ENCODE assay signal across 7 cellular contexts in genomic region chr15:41492597-41493204, GRCh38. TPM values are rescaled to one million over a fixed set of nuclear protein-coding genes. Genes with fewer than 3 reads are reported as not detected.
DNase-seq lines count a peak whose midpoint lies in the region; ATAC-seq and TF ChIP-seq lines count a peak whose summit lies in the region.

No MANE protein-coding gene starts in this region.

- H4K20me1 ChIP-seq in GM23338 (replicated peaks; ENCODE audit: insufficient read depth) (no peaks in the 10 kb centered on the region; the same call in none of the 2 replicates), smooth muscle cell (ENCODE audit: low read depth) (no peaks in the 10 kb centered on the region)

- H3K27ac ChIP-seq in GM23338 (ENCODE audit: low read depth) (no peak overlapping the region), smooth muscle cell (ENCODE audit: low read depth) (peak overlapping the region; percentile 73)

- H3K27me3 Mint-ChIP-seq in GM23338 (ENCODE audit: insufficient read depth, low read depth, poor library complexity): peaks cover 64% of the 10 kb centered on the region

- peak overlapping the region; percentile 69 for H3K4me3 Mint-ChIP-seq in GM23338

- H2AFZ ChIP-seq in GM23338 (peak overlapping the region; percentile 98), smooth muscle cell (ENCODE audit: low read depth) (peak overlapping the region; percentile 57)

- no peaks in the 10 kb centered on the region for H3K9me3 ChIP-seq in smooth muscle cell (replicated peaks; ENCODE audit: low read depth)

- H3F3A ChIP-seq in GM23338 (replicated peaks; ENCODE audit: low read depth) (peaks cover 17% of the 10 kb centered on the region), smooth muscle cell (ENCODE audit: low read depth) (peaks cover 13% of the 10 kb centered on the region)

- H3K36me3 ChIP-seq in GM23338 (ENCODE audit: insufficient read depth) (no peaks in the 10 kb centered on the region), smooth muscle cell (ENCODE audit: low read depth) (no peaks in the 10 kb centered on the region)

- no peaks in the 10 kb centered on the region for H3K9me2 ChIP-seq in GM23338 (ENCODE audit: insufficient read depth)

- H3K9me3 Mint-ChIP-seq in GM23338: no peaks in the 10 kb centered on the region; the same call in 2 of the 3 replicates

- H3K79me2 ChIP-seq in GM23338 (replicated peaks; ENCODE audit: insufficient read depth) (no peaks in the 10 kb centered on the region), smooth muscle cell (ENCODE audit: low read depth) (no peaks in the 10 kb centered on the region)

- DNase-seq in GM23338 (ENCODE audit: low spot score): peak; percentile 30
- DNase-seq in SK-N-DZ (ENCODE audit: low spot score): peak; percentile 52
- DNase-seq in fibroblast of the aortic adventitia (ENCODE audit: low read depth): no peak
- no peak for DNase-seq in smooth muscle cell (lab: John Stamatoyannopoulos, UW; ENCODE audit: unreplicated experiment)
- DNase-seq in stimulated activated CD4-positive, alpha-beta T cell treated with anti-CD3 and anti-CD28 coated beads, Interleukin-4, amount 100 ng/mL, for 4 hours: no peak
- DNase-seq in NCI-H226: no peak

- 2% methylated on average over 15 of the region's 15 CpGs for WGBS in smooth muscle cell (ENCODE audit: low lambda C conversion rate)

- H3K4me1 ChIP-seq in GM23338 (ENCODE audit: insufficient read depth): peaks cover 16% of the 10 kb centered on the region
- H3K4me1 ChIP-seq in smooth muscle cell (ENCODE audit: low read depth): peaks cover 22% of the 10 kb centered on the region

- H3K4me2 ChIP-seq in GM23338 (peak overlapping the region; percentile 96), smooth muscle cell (peak overlapping the region; percentile 91)

- TF ChIP-seq CTCF in GM23338 (conservative IDR thresholded peaks at IDR 0.05; ENCODE audit: low read depth in 2 of 2) (no peak), fibroblast of the aortic adventitia (IDR thresholded peaks at IDR 0.05; ENCODE audit: insufficient read depth, low read length) (no peak), smooth muscle cell (IDR thresholded peaks at IDR 0.05; ENCODE audit: borderline replicate concordance, insufficient read depth, poor library complexity, severe bottlenecking) (no peak)

- ATAC-seq in GM23338 (no peak), HG03460 (IDR thresholded peaks at IDR 0.05; ENCODE audit: unreplicated experiment) (no peak)

- H3K4me1 Mint-ChIP-seq in GM23338: peaks cover 14% of the 10 kb centered on the region

- peaks cover 3% of the 10 kb centered on the region; the same call in 1 of the 3 replicates for H3K36me3 Mint-ChIP-seq in GM23338 (ENCODE audit: low read depth)

- H3K27ac Mint-ChIP-seq in GM23338: no peak overlapping the region

- peak overlapping the region; percentile 79 for H3K4me3 ChIP-seq in GM23338
- peak overlapping the region; percentile 64 for H3K4me3 ChIP-seq in fibroblast of the aortic adventitia (ENCODE audit: low read depth, low read length)
- peak overlapping the region; percentile 56 for H3K4me3 ChIP-seq in smooth muscle cell

- H3K9ac ChIP-seq in smooth muscle cell (ENCODE audit: low read depth): peak overlapping the region; percentile 25

- H3K27me3 ChIP-seq in GM23338 (ENCODE audit: insufficient read depth): peaks cover 77% of the 10 kb centered on the region
- H3K27me3 ChIP-seq in smooth muscle cell (ENCODE audit: low read depth): peaks cover 38% of the 10 kb centered on the region

TF ChIP-seq in GM23338, 12 proteins besides CTCF, POLR2A, EP300 and RAD21:
- TF ChIP-seq NANOG (IDR thresholded peaks at IDR 0.05; ENCODE audit: borderline replicate concordance) (no peak), ETS1 (IDR thresholded peaks at IDR 0.05) (no peak), EZH2 (IDR thresholded peaks at IDR 0.05; ENCODE audit: low read depth, unreplicated experiment) (peak; percentile 59)

RNA-seq across cellular contexts. Expression of gene ITPKA, which starts 1.0 kb away (rescaled TPM):
- 1.5 and 2.1 TPM in 2 replicates for total RNA-seq in GM23338 (2014; rRNA removed; shearing (Covaris generic))
- polyA plus RNA-seq in GM23338 (2016; fragmentation: Nextera tagmentation; extraction: Ambion mirVana) (0.35 and 0.55 TPM in 2 replicates), smooth muscle cell (1.5 and 2.1 TPM in 2 replicates)
- 2.3 and 2.4 TPM in 2 replicates for polyA plus RNA-seq in SK-N-DZ (2014; cell fraction: cytosol; rRNA removed)
- 3.8 and 7.2 TPM in 2 replicates for polyA plus RNA-seq in SK-N-DZ (2014; cell fraction: nucleus; rRNA removed)
- total RNA-seq in fibroblast of the aortic adventitia (ENCODE audit: low replicate concordance) (1.4 and 1.8 TPM in 2 replicates), smooth muscle cell (2.8 and 5.8 TPM in 2 replicates)

RNA-seq across cellular contexts. Expression of gene LTK, which starts 20.9 kb away (rescaled TPM):
- total RNA-seq in GM23338 (2014; rRNA removed; shearing (Covaris generic)): 0.14 TPM in 1 of 2 replicates, not detected in the other
- polyA plus RNA-seq in GM23338 (2016; fragmentation: Nextera tagmentation; extraction: Ambion mirVana) (0.40 TPM in 1 of 2 replicates, not detected in the other), smooth muscle cell (1.6 and 2.3 TPM in 2 replicates)
- 0.44 and 0.84 TPM in 2 replicates for polyA plus RNA-seq in SK-N-DZ (2014; cell fraction: cytosol; rRNA removed)
- polyA plus RNA-seq in SK-N-DZ (2014; cell fraction: nucleus; rRNA removed): 9.2 and 9.9 TPM in 2 replicates
- total RNA-seq in fibroblast of the aortic adventitia (ENCODE audit: low replicate concordance) (under 0.01 TPM in 1 of 2 replicates, not detected in the other), smooth muscle cell (0.18 and 1.2 TPM in 2 replicates)

RNA-seq across cellular contexts. Expression of gene RPAP1, which starts 51.4 kb away (rescaled TPM):
- 47.1 and 69.0 TPM in 2 replicates for total RNA-seq in GM23338 (2014; rRNA removed; shearing (Covaris generic))
- polyA plus RNA-seq in GM23338 (2016; fragmentation: Nextera tagmentation; extraction: Ambion mirVana) (40.1 and 42.3 TPM in 2 replicates), smooth muscle cell (37.1 and 37.5 TPM in 2 replicates)
- polyA plus RNA-seq in SK-N-DZ (2014; cell fraction: cytosol; rRNA removed): 28.7 and 40.8 TPM in 2 replicates
- polyA plus RNA-seq in SK-N-DZ (2014; cell fraction: nucleus; rRNA removed): 26.0 and 51.8 TPM in 2 replicates
- total RNA-seq in fibroblast of the aortic adventitia (ENCODE audit: low replicate concordance) (10.7 and 16.3 TPM in 2 replicates), smooth muscle cell (15.5 and 15.8 TPM in 2 replicates)

Comparison
In these comparisons a context has a peak if more than half of its experiments do, and no peak if none do; other contexts are left out.
1. DNase-seq: peak in GM23338 (single experiment) and SK-N-DZ (single experiment); none in fibroblast of the aortic adventitia (single experiment), smooth muscle cell (single experiment), stimulated activated CD4-positive, alpha-beta T cell treated with anti-CD3 and anti-CD28 coated beads, Interleukin-4, amount 100 ng/mL, for 4 hours (0 of 2) and NCI-H226 (single experiment).
2. Peak in every context shown above with its lines, with median percentiles within 50 percentile points of each other: H3K4me3 ChIP-seq.